ENCODE assay signal across 26 cellular contexts in the genomic region with DNA sequence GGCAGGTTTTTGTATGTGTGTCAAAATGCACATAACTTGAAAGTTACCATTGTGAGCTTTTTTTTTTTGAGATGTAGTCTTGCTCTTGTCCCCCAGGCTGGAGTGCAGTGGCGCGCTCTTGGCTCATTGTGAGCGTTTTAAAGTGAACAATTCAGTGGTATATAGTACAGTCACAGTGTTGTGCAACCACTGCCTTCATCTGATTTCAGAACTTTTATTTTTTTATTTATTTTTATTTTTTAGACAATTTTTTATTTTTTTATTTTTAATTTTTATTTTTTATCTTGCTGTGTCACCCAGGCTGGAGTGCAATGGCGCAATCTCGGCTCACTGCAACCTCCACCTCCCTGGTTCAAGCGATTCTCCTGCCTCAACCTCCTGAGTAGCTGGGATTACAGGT.
"Had no signal": no experiment of that assay in that cellular context is flagged by ENCODE, and none has a peak within 500 bp of the region (broad histone marks: within the 10 kb centered on the region; RNA-seq: fewer than 3 reads in every experiment).

No MANE protein-coding gene starts in this region.

- H3K4me3 ChIP-seq: coronary artery, esophagus squamous epithelium, neural progenitor cell, prostate gland, right atrium auricular region, smooth muscle cell, suprapubic skin, vagina had no signal

- H3K9me3 ChIP-seq: esophagus squamous epithelium, prostate gland, right atrium auricular region, suprapubic skin, vagina had no signal

- H3K27me3 Mint-ChIP-seq: naive thymus-derived CD4-positive, alpha-beta T cell; stimulated activated naive CD8-positive, alpha-beta T cell treated with anti-CD3 and anti-CD28 coated beads, Interleukin-15, amount 100 ng/mL, for 72 hours had no signal

- DNase-seq: dermis blood vessel endothelial cell; effector memory CD4-positive, alpha-beta T cell; erythroblast; esophagus squamous epithelium; hypothalamus; immature natural killer cell; mesendoderm; midbrain; naive thymus-derived CD4-positive, alpha-beta T cell; nucleus accumbens; stimulated activated CD4-positive, alpha-beta T cell treated with anti-CD3 and anti-CD28 coated beads, Interleukin-12 subunit alpha, Interleukin-12 subunit beta, amount 100 ng/mL, for 4 hours; stimulated activated CD4-positive, alpha-beta T cell treated with anti-CD3 and anti-CD28 coated beads, Interleukin-1b, Interleukin-23, amount 100 ng/mL, for 48 hours; stimulated activated CD4-positive, alpha-beta T cell treated with anti-CD3 and anti-CD28 coated beads, Interleukin-4, amount 100 ng/mL, for 1 hour; stimulated activated CD8-positive, alpha-beta memory T cell treated with anti-CD3 and anti-CD28 coated beads, Interleukin-4, amount 100 ng/mL, for 48 hours; stimulated activated naive CD4-positive, alpha-beta T cell; stimulated activated naive CD8-positive, alpha-beta T cell treated with anti-CD3 and anti-CD28 coated beads, Interleukin-15, amount 100 ng/mL, for 72 hours; trophoblast cell had no signal

- H3K27ac ChIP-seq: coronary artery, esophagus squamous epithelium, neural progenitor cell, prostate gland, right atrium auricular region, suprapubic skin, vagina had no signal

- H3K9me3 Mint-ChIP-seq: immature natural killer cell; naive thymus-derived CD4-positive, alpha-beta T cell; nephron; neural progenitor cell; stimulated activated naive CD8-positive, alpha-beta T cell treated with anti-CD3 and anti-CD28 coated beads, Interleukin-15, amount 100 ng/mL, for 72 hours had no signal

- H3K27me3 ChIP-seq: esophagus squamous epithelium, neural progenitor cell, right atrium auricular region, suprapubic skin, vagina had no signal

- H3K36me3 Mint-ChIP-seq: neural progenitor cell had no signal

- H3K4me3 Mint-ChIP-seq: immature natural killer cell; naive thymus-derived CD4-positive, alpha-beta T cell; nephron; neural progenitor cell; stimulated activated naive CD8-positive, alpha-beta T cell treated with anti-CD3 and anti-CD28 coated beads, Interleukin-15, amount 100 ng/mL, for 72 hours had no signal

- H3K36me3 ChIP-seq: neural progenitor cell, prostate gland, right atrium auricular region, vagina had no signal

- H3K27ac Mint-ChIP-seq: nephron, neural progenitor cell had no signal

- ATAC-seq: naive thymus-derived CD4-positive, alpha-beta T cell; sciatic nerve; stimulated activated naive CD8-positive, alpha-beta T cell treated with anti-CD3 and anti-CD28 coated beads, Interleukin-15, amount 100 ng/mL, for 72 hours had no signal

- H3K4me1 ChIP-seq: neural progenitor cell, prostate gland had no signal
